In the genomic region with DNA sequence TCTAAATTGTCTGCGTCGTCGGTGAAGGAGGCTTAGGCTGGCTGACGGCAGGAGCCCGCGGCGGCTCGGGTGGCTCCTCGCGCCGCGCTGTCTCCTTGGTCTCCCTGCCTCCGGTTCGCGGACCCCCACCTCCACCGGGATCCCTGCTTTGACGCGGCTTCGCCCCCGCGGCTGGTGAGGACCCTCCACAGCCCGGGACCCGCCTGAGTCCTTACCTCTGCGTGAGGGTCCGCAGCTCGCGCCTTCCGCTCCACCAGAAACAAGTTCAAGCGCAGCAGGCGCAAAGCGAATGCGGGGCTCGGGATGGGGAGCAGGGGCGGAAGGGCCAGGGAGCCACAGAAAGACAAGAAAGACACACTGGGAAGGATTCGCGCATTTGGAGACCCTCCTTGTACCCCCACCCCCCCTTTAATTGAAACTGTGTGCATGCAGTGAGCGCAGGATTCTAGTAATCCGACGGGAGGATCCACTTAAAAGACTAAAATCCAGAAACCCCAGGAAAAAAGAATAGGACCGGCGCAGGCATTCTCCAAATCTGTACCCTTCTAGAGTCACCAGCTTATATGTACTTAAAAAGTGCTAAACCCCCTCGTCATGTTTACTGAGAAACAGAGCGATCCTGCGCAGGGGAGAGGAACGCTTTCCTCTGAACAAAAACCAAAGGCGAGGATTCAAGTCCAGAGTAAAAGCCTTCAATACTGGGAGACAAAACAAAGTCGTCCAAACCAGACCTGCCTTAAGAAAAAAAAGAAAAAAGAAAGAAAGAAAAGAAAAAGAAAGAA, we compare ENCODE assay signal across 10 cellular contexts. TPM values are rescaled to one million over a fixed set of nuclear protein-coding genes. Genes with fewer than 3 reads are reported as not detected.
DNase-seq lines count a peak whose midpoint lies in the region; ATAC-seq lines count a peak whose summit lies in the region.
"Had no signal": no experiment of that assay in that cellular context is flagged by ENCODE, and none has a peak within 500 bp of the region (broad histone marks: within the 10 kb centered on the region; RNA-seq: fewer than 3 reads in every experiment).

No MANE protein-coding gene starts in this region.

- 69 to 76% methylated on average over 47 of the region's 47 CpGs for WGBS in aorta, 2 donors

- H3K9me3 ChIP-seq in HUES6 (ENCODE audit: control insufficient read depth, insufficient read depth, low read depth, low read length): no peaks in the 10 kb centered on the region
- H3K9me3 ChIP-seq in aorta (ENCODE audit: control insufficient read depth, low read length): no peaks in the 10 kb centered on the region

- no peaks in the 10 kb centered on the region for H3K27me3 Mint-ChIP-seq in effector memory CD8-positive, alpha-beta T cell
- peaks cover 14% of the 10 kb centered on the region in 2 donors for H3K27me3 Mint-ChIP-seq in natural killer cell treated with Interleukin-12 subunit alpha and Interleukin-12 subunit beta and Interleukin-15 and Interleukin-18, amount 100 ng/mL, for 72 hours

- H3K79me2 ChIP-seq in ACC112 (ENCODE audit: control insufficient read depth, insufficient read depth, low read length, unreplicated experiment): peaks cover 78% of the 10 kb centered on the region

- ATAC-seq in effector memory CD8-positive, alpha-beta T cell (replicated peaks): no peak
- ATAC-seq in natural killer cell treated with Interleukin-12 subunit alpha and Interleukin-12 subunit beta and Interleukin-15 and Interleukin-18, amount 100 ng/mL, for 72 hours: no peak
- ATAC-seq in aorta (ENCODE audit: low FRiP score) (no peak), HG03432 (IDR thresholded peaks at IDR 0.05; ENCODE audit: unreplicated experiment) (no peak)

- intact Hi-C loops in aorta (cut with DNase I): loop anchor here in 1 of 2 donors (10.0 kb wide), 1 partner anchor 550 kb away; no protein-coding TSS in a partner anchor

- no peaks in the 10 kb centered on the region for H3K27me3 ChIP-seq in ACC112 (ENCODE audit: insufficient read depth, low read length)
- H3K27me3 ChIP-seq in HUES6 (ENCODE audit: control insufficient read depth, insufficient read depth, low read length): peaks cover 83% of the 10 kb centered on the region
- no peaks in the 10 kb centered on the region for H3K27me3 ChIP-seq in aorta (ENCODE audit: control insufficient read depth in 1 of 2, insufficient read depth in 2 of 2, low read length in 1 of 2)

- H3K36me3 Mint-ChIP-seq in effector memory CD8-positive, alpha-beta T cell (ENCODE audit: insufficient read depth): peaks cover 35% of the 10 kb centered on the region
- peaks cover 5% of the 10 kb centered on the region for H3K36me3 Mint-ChIP-seq in natural killer cell treated with Interleukin-12 subunit alpha and Interleukin-12 subunit beta and Interleukin-15 and Interleukin-18, amount 100 ng/mL, for 72 hours

- no peak for DNase-seq in effector memory CD8-positive, alpha-beta T cell
- DNase-seq in natural killer cell treated with Interleukin-12 subunit alpha and Interleukin-12 subunit beta and Interleukin-15 and Interleukin-18, amount 100 ng/mL, for 72 hours (ENCODE audit: low spot score): no peak
- no peak for DNase-seq in NCI-H446 (lab: John Stamatoyannopoulos, UW)
- no peak for DNase-seq in aorta
- DNase-seq in DMS153 treated with DMSO at 0.1 percent for 48 hours (lab: John Stamatoyannopoulos, UW; ENCODE audit: unreplicated experiment): no peak
- DNase-seq: activated effector memory CD4-positive, alpha-beta T cell treated with Interleukin-2 at 50 U/mL for 16 hours had no signal

- H3K27ac ChIP-seq in ACC112 (ENCODE audit: low read depth, low read length) (0 out of 2 replicates have a peak overlapping the region, but pooled peaks have one; percentile 4), HUES6 (ENCODE audit: low read depth, low read length) (no peak overlapping the region), aorta (ENCODE audit: low read depth in 1 of 2, low read length in 2 of 2) (no peak overlapping the region)
- H3K27ac ChIP-seq: parathyroid adenoma had no signal

- H3K9ac ChIP-seq in HUES6 (ENCODE audit: low read length): no peak overlapping the region
- H3K9ac ChIP-seq: parathyroid adenoma had no signal

- no peaks in the 10 kb centered on the region for H3K9me3 Mint-ChIP-seq in effector memory CD8-positive, alpha-beta T cell
- H3K9me3 Mint-ChIP-seq in natural killer cell treated with Interleukin-12 subunit alpha and Interleukin-12 subunit beta and Interleukin-15 and Interleukin-18, amount 100 ng/mL, for 72 hours: no peaks in the 10 kb centered on the region

- H3K36me3 ChIP-seq in ACC112 (ENCODE audit: insufficient read depth, low read length) (peaks cover 7% of the 10 kb centered on the region; the same call in 1 of the 2 replicates), HUES6 (ENCODE audit: control insufficient read depth, insufficient read depth, low read length) (no peaks in the 10 kb centered on the region), aorta (ENCODE audit: control insufficient read depth in 1 of 2, insufficient read depth in 2 of 2, low read length in 1 of 2) (no peaks in the 10 kb centered on the region)

- peak overlapping the region; percentile 36 for H2AFZ ChIP-seq in ACC112 (ENCODE audit: low read length, unreplicated experiment)
- H2AFZ ChIP-seq: parathyroid adenoma had no signal

- H3K4me3 Mint-ChIP-seq in effector memory CD8-positive, alpha-beta T cell: peak overlapping the region; percentile 99 to 100
- peak overlapping the region; percentile 38 for H3K4me3 Mint-ChIP-seq in natural killer cell treated with Interleukin-12 subunit alpha and Interleukin-12 subunit beta and Interleukin-15 and Interleukin-18, amount 100 ng/mL, for 72 hours

- peaks cover 29 to 52% of the 10 kb centered on the region in 2 donors for H3K4me1 Mint-ChIP-seq in effector memory CD8-positive, alpha-beta T cell (ENCODE audit: low read depth in 2 of 2)
- H3K4me1 Mint-ChIP-seq in natural killer cell treated with Interleukin-12 subunit alpha and Interleukin-12 subunit beta and Interleukin-15 and Interleukin-18, amount 100 ng/mL, for 72 hours (ENCODE audit: low read depth in 2 of 2): peaks cover 33 to 36% of the 10 kb centered on the region in 2 donors

- H3K4me3 ChIP-seq in ACC112 (ENCODE audit: low read depth, low read length) (peak overlapping the region; percentile 97), HUES6 (ENCODE audit: low read depth, low read length) (peak overlapping the region; percentile 61), aorta (ENCODE audit: low read length in 2 of 2) (no peak overlapping the region)

- H3K27ac Mint-ChIP-seq in effector memory CD8-positive, alpha-beta T cell: peak overlapping the region in 1 of 2 donors; percentile 41
- no peak overlapping the region for H3K27ac Mint-ChIP-seq in natural killer cell treated with Interleukin-12 subunit alpha and Interleukin-12 subunit beta and Interleukin-15 and Interleukin-18, amount 100 ng/mL, for 72 hours

- H3K4me1 ChIP-seq in ACC112 (ENCODE audit: control insufficient read depth, insufficient read depth, low read length, unreplicated experiment): peaks cover 40% of the 10 kb centered on the region
- H3K4me1 ChIP-seq in HUES6 (ENCODE audit: control insufficient read depth, insufficient read depth, low read length): peaks cover 35% of the 10 kb centered on the region
- peaks cover 0 to under 1% of the 10 kb centered on the region in 2 donors for H3K4me1 ChIP-seq in aorta (ENCODE audit: control insufficient read depth in 1 of 2, insufficient read depth in 2 of 2, low read length in 2 of 2)

RNA-seq across cellular contexts. Expression of gene PTGR3, which starts 3.8 kb away (rescaled TPM):
- total RNA-seq in natural killer cell treated with Interleukin-12 subunit alpha and Interleukin-12 subunit beta and Interleukin-15 and Interleukin-18, amount 100 ng/mL, for 72 hours: 10 to 100 TPM; 20.0 to 23.0 TPM
- total RNA-seq in aorta: 10 to 100 TPM; 16.9 to 28.6 TPM
- polyA plus RNA-seq in aorta: 1 to 10 TPM; 8.8 to 9.4 TPM

RNA-seq across cellular contexts. Expression of gene TSHZ1, which starts 5.4 kb away (rescaled TPM):
- total RNA-seq in natural killer cell treated with Interleukin-12 subunit alpha and Interleukin-12 subunit beta and Interleukin-15 and Interleukin-18, amount 100 ng/mL, for 72 hours: 10 to 100 TPM; 19.8 to 21.0 TPM
- 10 to 100 TPM; 15.9 to 26.0 TPM for total RNA-seq in aorta
- 1 to 10 TPM; 3.3 to 7.7 TPM for polyA plus RNA-seq in aorta

Comparison
In these comparisons a context has a peak if more than half of its experiments do, and no peak if none do; other contexts are left out.
1. H3K4me3 ChIP-seq: peak in ACC112 (single experiment) and HUES6 (single experiment); none in aorta (0 of 2).